ENCODE assay signal across 15 cellular contexts in genomic region chr6:32965901-32966300, GRCh38. TPM values are rescaled to one million over a fixed set of nuclear protein-coding genes. Genes with fewer than 3 reads are reported as not detected.
A peak's percentile ranks its signal among the peaks of the same experiment; 100 is the strongest.
DNase-seq lines count a peak whose midpoint lies in the region; ATAC-seq and TF ChIP-seq lines count a peak whose summit lies in the region.
"Had no signal": no experiment of that assay in that cellular context is flagged by ENCODE, and none has a peak within 500 bp of the region (broad histone marks: within the 10 kb centered on the region; RNA-seq: fewer than 3 reads in every experiment).

No MANE protein-coding gene starts in this region.

- peaks cover 46% of the 10 kb centered on the region for H3K4me1 Mint-ChIP-seq in activated CD8-positive, alpha-beta memory T cell treated with anti-CD3 and anti-CD28 coated beads, Interleukin-2, amount 10 ng/mL, durations not matched to agents 7 days and 5 days
- peaks cover 67% of the 10 kb centered on the region for H3K4me1 Mint-ChIP-seq in dendritic cell treated with granulocyte-macrophage colony-stimulating factor and Interleukin-4, amounts not matched to agents 40 ng/mL and 50 ng/mL, for 4 days (ENCODE audit: low read depth)

- H3K9me3 ChIP-seq in PC-9 (ENCODE audit: insufficient read depth, low read depth): no peaks in the 10 kb centered on the region
- no peaks in the 10 kb centered on the region for H3K9me3 ChIP-seq in skeletal muscle tissue (ENCODE audit: control insufficient read depth in 3 of 3, low read length in 3 of 3)
- H3K9me3 ChIP-seq: ascending aorta, neutrophil had no signal

- no peaks in the 10 kb centered on the region for H3K27me3 ChIP-seq in PC-9 (ENCODE audit: insufficient read depth, low read depth)
- no peaks in the 10 kb centered on the region for H3K27me3 ChIP-seq in skeletal muscle tissue (ENCODE audit: control insufficient read depth in 3 of 3, insufficient read depth in 3 of 3, low read length in 3 of 3)
- H3K27me3 ChIP-seq: ascending aorta, neutrophil had no signal

- no peaks in the 10 kb centered on the region for H3K27me3 Mint-ChIP-seq in activated CD8-positive, alpha-beta memory T cell treated with anti-CD3 and anti-CD28 coated beads, Interleukin-2, amount 10 ng/mL, durations not matched to agents 7 days and 5 days
- H3K27me3 Mint-ChIP-seq in dendritic cell treated with granulocyte-macrophage colony-stimulating factor and Interleukin-4, amounts not matched to agents 40 ng/mL and 50 ng/mL, for 4 days: no peaks in the 10 kb centered on the region

- H3K9ac ChIP-seq in skeletal muscle tissue (ENCODE audit: low read depth in 1 of 3, low read length in 3 of 3): peak overlapping the region in 2 of 3 donors; percentile 5 to 34

- H2AFZ ChIP-seq in PC-9: no peak overlapping the region

- H3K4me3 ChIP-seq in PC-9: no peak overlapping the region
- H3K4me3 ChIP-seq in skeletal muscle tissue (ENCODE audit: low read length in 3 of 3): no peak overlapping the region
- H3K4me3 ChIP-seq: ascending aorta had no signal

- no peak overlapping the region for H3K27ac ChIP-seq in PC-9
- H3K27ac ChIP-seq in skeletal muscle tissue (ENCODE audit: low read depth, low read length): peak overlapping the region; percentile 100
- no peak overlapping the region for H3K27ac ChIP-seq in substantia nigra (ENCODE audit: low read depth, low read length, poor library complexity, severe bottlenecking)

- no peak for DNase-seq in activated CD8-positive, alpha-beta memory T cell treated with anti-CD3 and anti-CD28 coated beads, Interleukin-2, amount 10 ng/mL, durations not matched to agents 7 days and 5 days
- DNase-seq in activated CD8-positive, alpha-beta memory T cell treated with anti-CD3 and anti-CD28 coated beads for 24 hours: no peak
- no peak for DNase-seq in PC-9
- DNase-seq in substantia nigra (lab: John Stamatoyannopoulos, UW): no peak
- no peak for DNase-seq in iPS-NIHi11 (ENCODE audit: low spot score)
- no peak for DNase-seq in sciatic nerve (ENCODE audit: low spot score)
- DNase-seq: effector CD8-positive, alpha-beta T cell; MM.1S; NCI-H2171 treated with DMSO at 0.1 percent for 48 hours; stimulated activated CD4-positive, alpha-beta T cell treated with anti-CD3 and anti-CD28 coated beads, Interleukin-12 subunit alpha, Interleukin-12 subunit beta, amount 100 ng/mL, for 4 hours had no signal

- H3K4me2 ChIP-seq in PC-9: peak overlapping the region; percentile 99; the same call in 1 of the 2 replicates

- H3K4me1 ChIP-seq in PC-9 (replicated peaks; ENCODE audit: insufficient read depth) (peaks cover 11% of the 10 kb centered on the region), skeletal muscle tissue (ENCODE audit: control insufficient read depth in 3 of 3, insufficient read depth in 3 of 3, low read length in 3 of 3) (peaks cover 16 to 28% (median 19%) of the 10 kb centered on the region in 3 donors)

- TF ChIP-seq CTCF in PC-9 (conservative IDR thresholded peaks at IDR 0.05): no peak

- H4K20me1 ChIP-seq in PC-9 (ENCODE audit: insufficient read depth): no peaks in the 10 kb centered on the region

- no peak overlapping the region for H3K27ac Mint-ChIP-seq in activated CD8-positive, alpha-beta memory T cell treated with anti-CD3 and anti-CD28 coated beads, Interleukin-2, amount 10 ng/mL, durations not matched to agents 7 days and 5 days
- H3K27ac Mint-ChIP-seq in dendritic cell treated with granulocyte-macrophage colony-stimulating factor and Interleukin-4, amounts not matched to agents 40 ng/mL and 50 ng/mL, for 4 days: peak overlapping the region; percentile 41

- peaks cover 33% of the 10 kb centered on the region for H3F3A ChIP-seq in PC-9 (ENCODE audit: insufficient read depth, low read depth)

- H3K36me3 ChIP-seq in PC-9 (ENCODE audit: low read depth) (no peaks in the 10 kb centered on the region), skeletal muscle tissue (ENCODE audit: control insufficient read depth in 3 of 3, insufficient read depth in 3 of 3, low read length in 3 of 3) (peaks cover 0 to 4% (median 0%) of the 10 kb centered on the region in 3 donors)
- H3K36me3 ChIP-seq: ascending aorta, neutrophil had no signal

- peaks cover 25% of the 10 kb centered on the region for H3K36me3 Mint-ChIP-seq in activated CD8-positive, alpha-beta memory T cell treated with anti-CD3 and anti-CD28 coated beads, Interleukin-2, amount 10 ng/mL, durations not matched to agents 7 days and 5 days
- peaks cover 42% of the 10 kb centered on the region for H3K36me3 Mint-ChIP-seq in dendritic cell treated with granulocyte-macrophage colony-stimulating factor and Interleukin-4, amounts not matched to agents 40 ng/mL and 50 ng/mL, for 4 days (ENCODE audit: low read depth)

- BruUV-seq in PC-9 (replicated peaks; lab: Mats Ljungman, UMichigan): no TSS peak

- peak overlapping the region; percentile 4 for H3K4me3 Mint-ChIP-seq in activated CD8-positive, alpha-beta memory T cell treated with anti-CD3 and anti-CD28 coated beads, Interleukin-2, amount 10 ng/mL, durations not matched to agents 7 days and 5 days
- no peak overlapping the region for H3K4me3 Mint-ChIP-seq in dendritic cell treated with granulocyte-macrophage colony-stimulating factor and Interleukin-4, amounts not matched to agents 40 ng/mL and 50 ng/mL, for 4 days

- H3K9me2 ChIP-seq in PC-9 (ENCODE audit: insufficient read depth): no peaks in the 10 kb centered on the region

- H3K9me3 Mint-ChIP-seq in activated CD8-positive, alpha-beta memory T cell treated with anti-CD3 and anti-CD28 coated beads, Interleukin-2, amount 10 ng/mL, durations not matched to agents 7 days and 5 days (ENCODE audit: low read depth): no peaks in the 10 kb centered on the region
- no peaks in the 10 kb centered on the region for H3K9me3 Mint-ChIP-seq in dendritic cell treated with granulocyte-macrophage colony-stimulating factor and Interleukin-4, amounts not matched to agents 40 ng/mL and 50 ng/mL, for 4 days

- POLR2A ChIA-PET in PC-9 (lab: Charles Lee; ENCODE audit: unreplicated experiment): no interaction called here

- ATAC-seq in activated CD8-positive, alpha-beta memory T cell treated with anti-CD3 and anti-CD28 coated beads, Interleukin-2, amount 10 ng/mL, durations not matched to agents 7 days and 5 days: no peak
- no peak for ATAC-seq in sciatic nerve

- CTCF ChIA-PET in activated CD8-positive, alpha-beta memory T cell treated with anti-CD3 and anti-CD28 coated beads, Interleukin-2, amount 10 ng/mL, durations not matched to agents 7 days and 5 days (lab: Charles Lee): interaction anchor here (0.8 to 17.8 kb wide), 8 partner anchors 9 to 127 kb away, joined by 3 to 249 read pairs (median 15); partner anchors contain the start of genes HLA-DMA, HLA-DMB and TAP2
- CTCF ChIA-PET in PC-9 (lab: Charles Lee): interaction anchor here (1.0 to 2.8 kb wide), 3 partner anchors 19 to 33 kb away, joined by 3 to 9 read pairs (median 3); no protein-coding TSS in a partner anchor

- peaks cover 36% of the 10 kb centered on the region for H3K79me2 ChIP-seq in PC-9 (ENCODE audit: low read depth)

- intact Hi-C loops in PC-9 (cut with micrococcal nuclease; ENCODE audit: unreplicated experiment) (loop anchor here (5.0 kb wide), 1 partner anchor 346 kb away; the partner anchor contains the start of gene TAPBP), sciatic nerve (cut with DNase I) (no loop called here)
- intact Hi-C loops in dendritic cell treated with granulocyte-macrophage colony-stimulating factor and Interleukin-4, amounts not matched to agents 40 ng/mL and 50 ng/mL, for 4 days (cut with micrococcal nuclease): loop anchor here (1.0 to 5.0 kb wide), 2 partner anchors 12 to 74 kb away; no protein-coding TSS in a partner anchor

RNA-seq across cellular contexts. Expression of gene BRD2, which starts 2.5 kb away (rescaled TPM):
- 100 to 1,000 TPM; 309 to 336 TPM for total RNA-seq in activated CD8-positive, alpha-beta memory T cell treated with anti-CD3 and anti-CD28 coated beads, Interleukin-2, amount 10 ng/mL, durations not matched to agents 7 days and 5 days
- 130 and 157 TPM in 2 replicates for total RNA-seq in PC-9 (2021)
- 36.5 TPM for total RNA-seq in skeletal muscle tissue
- total RNA-seq in sciatic nerve: 188 TPM

RNA-seq across cellular contexts. Expression of gene HLA-DMA, which starts 13.0 kb away (rescaled TPM):
- 10 to 100 TPM; 57.9 to 60.9 TPM for total RNA-seq in activated CD8-positive, alpha-beta memory T cell treated with anti-CD3 and anti-CD28 coated beads, Interleukin-2, amount 10 ng/mL, durations not matched to agents 7 days and 5 days
- 18.3 and 22.1 TPM in 2 replicates for total RNA-seq in PC-9 (2021)
- total RNA-seq in skeletal muscle tissue: 6.3 TPM
- total RNA-seq in sciatic nerve: 70.1 TPM

RNA-seq across cellular contexts. Expression of gene HLA-DMB, which starts 25.1 kb away (rescaled TPM):
- total RNA-seq in activated CD8-positive, alpha-beta memory T cell treated with anti-CD3 and anti-CD28 coated beads, Interleukin-2, amount 10 ng/mL, durations not matched to agents 7 days and 5 days: 10 to 100 TPM; 22.7 to 31.2 TPM
- total RNA-seq in PC-9 (2021) (0.73 and 1.1 TPM in 2 replicates), skeletal muscle tissue (6.3 TPM), sciatic nerve (46.9 TPM)

RNA-seq across cellular contexts. Expression of gene HLA-DOA, which starts 43.5 kb away (rescaled TPM):
- 10 to 100 TPM; 11.8 to 16.7 TPM for total RNA-seq in activated CD8-positive, alpha-beta memory T cell treated with anti-CD3 and anti-CD28 coated beads, Interleukin-2, amount 10 ng/mL, durations not matched to agents 7 days and 5 days
- total RNA-seq in PC-9 (2021): not detected in 2 replicates
- total RNA-seq in skeletal muscle tissue: 1.0 TPM
- 9.7 TPM for total RNA-seq in sciatic nerve
- total RNA-seq: glomerular endothelial cell had no signal
